Comparison of ENCODE assay signal across 1 cellular context in genomic region chr2:170086751-170087150, GRCh38.
TF ChIP-seq lines count a peak whose summit lies in the region.

No MANE protein-coding gene starts in this region.

TF ChIP-seq in H1, 55 proteins besides CTCF, POLR2A, EP300 and RAD21:
- TF ChIP-seq JUND (IDR thresholded peaks at IDR 0.05; ENCODE audit: low read length) = no peak
